In genomic region chr19:38841180-38841766, GRCh38 we compare ENCODE assay signal across 1 cellular context.
TF ChIP-seq lines count a peak whose summit lies in the region.

No MANE protein-coding gene starts in this region.

TF ChIP-seq in GM12878, 131 proteins besides CTCF, POLR2A, EP300 and RAD21:
- TF ChIP-seq POLR2AphosphoS2 (IDR thresholded peaks at IDR 0.05; ENCODE audit: low read depth, low read length): 0 out of 2 replicates have a peak, but pooled peaks have one; percentile 37
- TF ChIP-seq HDAC6 (IDR thresholded peaks at IDR 0.05; ENCODE audit: unreplicated experiment): no peak
- TF ChIP-seq SMAD5 (IDR thresholded peaks at IDR 0.05; ENCODE audit: low read depth): peak; percentile 34; the same call in 1 of the 2 replicates
- TF ChIP-seq, protein P1, sequence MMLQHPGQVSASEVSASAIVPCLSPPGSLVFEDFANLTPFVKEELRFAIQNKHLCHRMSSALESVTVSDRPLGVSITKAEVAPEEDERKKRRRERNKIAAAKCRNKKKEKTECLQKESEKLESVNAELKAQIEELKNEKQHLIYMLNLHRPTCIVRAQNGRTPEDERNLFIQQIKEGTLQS (IDR thresholded peaks at IDR 0.05; ENCODE audit: borderline replicate concordance, extremely low read depth, low read depth, low read length): no peak
- TF ChIP-seq CREB1 (IDR thresholded peaks at IDR 0.05; ENCODE audit: low read depth): no peak
- TF ChIP-seq, protein P2, sequence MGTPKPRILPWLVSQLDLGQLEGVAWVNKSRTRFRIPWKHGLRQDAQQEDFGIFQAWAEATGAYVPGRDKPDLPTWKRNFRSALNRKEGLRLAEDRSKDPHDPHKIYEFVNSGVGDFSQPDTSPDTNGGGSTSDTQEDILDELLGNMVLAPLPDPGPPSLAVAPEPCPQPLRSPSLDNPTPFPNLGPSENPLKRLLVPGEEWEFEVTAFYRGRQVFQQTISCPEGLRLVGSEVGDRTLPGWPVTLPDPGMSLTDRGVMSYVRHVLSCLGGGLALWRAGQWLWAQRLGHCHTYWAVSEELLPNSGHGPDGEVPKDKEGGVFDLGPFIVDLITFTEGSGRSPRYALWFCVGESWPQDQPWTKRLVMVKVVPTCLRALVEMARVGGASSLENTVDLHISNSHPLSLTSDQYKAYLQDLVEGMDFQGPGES (IDR thresholded peaks at IDR 0.05): no peak
TF ChIP-seq in GM12878: peak in this region for 2.
